Comparison of ENCODE assay signal across 26 cellular contexts in the genomic region with DNA sequence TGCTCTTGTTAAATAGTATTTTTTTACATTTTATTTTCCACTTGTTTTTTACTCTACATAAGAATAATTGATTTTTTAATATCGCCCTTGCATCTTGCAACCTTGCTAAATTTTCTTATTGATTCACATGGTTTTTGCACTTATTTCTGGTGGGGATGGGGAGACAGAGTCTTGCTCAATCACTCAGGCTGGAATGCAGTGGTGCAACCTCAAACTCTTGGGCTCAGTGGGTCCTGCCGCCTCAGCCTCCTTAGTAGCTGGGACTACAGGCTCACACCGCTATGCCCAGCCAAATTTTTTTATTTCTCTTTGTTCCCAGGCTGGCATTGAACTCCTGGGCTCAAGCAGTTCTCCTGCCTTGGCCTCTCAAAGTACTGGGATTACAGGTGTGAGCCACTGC. TPM values are rescaled to one million over a fixed set of nuclear protein-coding genes. Genes with fewer than 3 reads are reported as not detected.
"Had no signal": no experiment of that assay in that cellular context is flagged by ENCODE, and none has a peak within 500 bp of the region (broad histone marks: within the 10 kb centered on the region; RNA-seq: fewer than 3 reads in every experiment).

No MANE protein-coding gene starts in this region.

- H3K4me3 ChIP-seq: esophagus muscularis mucosa, hepatocyte, psoas muscle, spleen, tibial artery, upper lobe of right lung, vagina had no signal

- H3K9me3 ChIP-seq: esophagus muscularis mucosa, neutrophil, psoas muscle, spleen, tibial artery, upper lobe of right lung, vagina had no signal

- H3K9me3 Mint-ChIP-seq: stimulated activated memory B cell treated with anti-CD40 and anti-IgM and Interleukin-4, amounts not matched to agents 10 μg/mL and 1 μg/mL and 100 μg/mL, for 72 hours; stimulated activated naive CD8-positive, alpha-beta T cell treated with anti-CD3 and anti-CD28 coated beads, Interleukin-15, Interleukin-2, amounts not matched to agents 100 ng/mL and 50 ng/mL, for 24 hours had no signal

- H3K27me3 Mint-ChIP-seq: stimulated activated naive CD8-positive, alpha-beta T cell treated with anti-CD3 and anti-CD28 coated beads, Interleukin-15, Interleukin-2, amounts not matched to agents 100 ng/mL and 50 ng/mL, for 24 hours had no signal

- H3K4me1 ChIP-seq: esophagus muscularis mucosa, psoas muscle, spleen, tibial artery, upper lobe of right lung, vagina had no signal

- H3K36me3 ChIP-seq: esophagus muscularis mucosa, neutrophil, spleen, tibial artery, upper lobe of right lung, vagina had no signal

- H3K4me1 Mint-ChIP-seq: naive thymus-derived CD4-positive, alpha-beta T cell; stimulated activated memory B cell treated with anti-CD40 and anti-IgM and Interleukin-4, amounts not matched to agents 10 μg/mL and 1 μg/mL and 100 μg/mL, for 72 hours had no signal

- H3K27me3 ChIP-seq: esophagus muscularis mucosa, hepatocyte, neutrophil, spleen, tibial artery, upper lobe of right lung, vagina had no signal

- H3K36me3 Mint-ChIP-seq: naive thymus-derived CD4-positive, alpha-beta T cell; stimulated activated memory B cell treated with anti-CD40 and anti-IgM and Interleukin-4, amounts not matched to agents 10 μg/mL and 1 μg/mL and 100 μg/mL, for 72 hours had no signal

- H3K27ac ChIP-seq: epithelial cell of prostate, esophagus muscularis mucosa, hepatocyte, neutrophil, psoas muscle, spleen, tibial artery, upper lobe of right lung, vagina had no signal

- H3K4me3 Mint-ChIP-seq: naive thymus-derived CD4-positive, alpha-beta T cell; stimulated activated memory B cell treated with anti-CD40 and anti-IgM and Interleukin-4, amounts not matched to agents 10 μg/mL and 1 μg/mL and 100 μg/mL, for 72 hours; stimulated activated naive CD8-positive, alpha-beta T cell treated with anti-CD3 and anti-CD28 coated beads, Interleukin-15, Interleukin-2, amounts not matched to agents 100 ng/mL and 50 ng/mL, for 24 hours had no signal

- H3K27ac Mint-ChIP-seq: naive thymus-derived CD4-positive, alpha-beta T cell; stimulated activated memory B cell treated with anti-CD40 and anti-IgM and Interleukin-4, amounts not matched to agents 10 μg/mL and 1 μg/mL and 100 μg/mL, for 72 hours; stimulated activated naive CD8-positive, alpha-beta T cell treated with anti-CD3 and anti-CD28 coated beads, Interleukin-15, Interleukin-2, amounts not matched to agents 100 ng/mL and 50 ng/mL, for 24 hours had no signal

- DNase-seq: effector memory CD4-positive, alpha-beta T cell; foreskin fibroblast; head of caudate nucleus; left colon; left ventricle myocardium superior; naive thymus-derived CD4-positive, alpha-beta T cell; psoas muscle; retina; spleen; stimulated activated CD4-positive, alpha-beta T cell treated with anti-CD3 and anti-CD28 coated beads, Interleukin-15, amount 100 ng/mL, for 24 hours; stimulated activated CD4-positive, alpha-beta T cell treated with anti-CD3 and anti-CD28 coated beads, Interleukin-1b, Interleukin-23, amount 100 ng/mL, for 48 hours; stimulated activated CD4-positive, alpha-beta T cell treated with anti-CD3 and anti-CD28 coated beads, Interleukin-4, amount 100 ng/mL, for 24 hours; tibial artery; upper lobe of right lung had no signal

- ATAC-seq: left colon; left ventricle myocardium superior; naive thymus-derived CD4-positive, alpha-beta T cell; psoas muscle; sciatic nerve; stimulated activated memory B cell treated with anti-CD40 and anti-IgM and Interleukin-4, amounts not matched to agents 10 μg/mL and 1 μg/mL and 100 μg/mL, for 72 hours; upper lobe of right lung had no signal

RNA-seq across cellular contexts. Expression of a gene that starts 30.3 kb away (rescaled TPM):
- total RNA-seq: esophagus muscularis mucosa; left colon; left ventricle myocardium superior; lung microvascular endothelial cell; mesenteric fat pad; mononuclear cell; naive thymus-derived CD4-positive, alpha-beta T cell; osteoblast; psoas muscle; sciatic nerve; spleen; upper lobe of right lung; vagina had no signal
- polyA plus RNA-seq: naive thymus-derived CD4-positive, alpha-beta T cell; psoas muscle; spleen had no signal
